Comparison of ENCODE assay signal across 1 cellular context in the genomic region with DNA sequence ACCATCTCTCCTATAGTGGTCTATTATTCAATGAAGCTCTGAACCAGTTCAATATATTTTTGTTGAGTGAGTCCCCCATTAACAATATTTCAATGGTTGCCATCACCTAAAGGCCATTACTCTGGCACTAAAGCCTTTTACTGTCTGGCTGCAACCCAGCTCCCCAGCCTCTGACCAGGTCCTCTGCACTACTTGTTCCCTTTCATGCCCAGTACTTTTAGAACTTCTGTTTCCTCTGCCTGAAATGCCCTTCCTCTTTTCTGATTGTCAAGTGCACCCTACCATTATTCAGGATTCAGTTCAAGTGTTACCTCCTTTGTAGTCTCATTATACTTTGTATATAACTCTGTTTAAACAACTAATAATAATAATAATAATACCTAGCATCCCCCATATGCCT.
TF ChIP-seq lines count a peak whose summit lies in the region.

No MANE protein-coding gene starts in this region.

TF ChIP-seq in K562, 482 proteins besides CTCF, POLR2A, EP300 and RAD21 (continued from another document):
- no peak for TF ChIP-seq KAT7 (CRISPR knock-in tag; IDR thresholded peaks at IDR 0.05; ENCODE audit: borderline replicate concordance)
